ENCODE assay signal across 8 cellular contexts in the genomic region with DNA sequence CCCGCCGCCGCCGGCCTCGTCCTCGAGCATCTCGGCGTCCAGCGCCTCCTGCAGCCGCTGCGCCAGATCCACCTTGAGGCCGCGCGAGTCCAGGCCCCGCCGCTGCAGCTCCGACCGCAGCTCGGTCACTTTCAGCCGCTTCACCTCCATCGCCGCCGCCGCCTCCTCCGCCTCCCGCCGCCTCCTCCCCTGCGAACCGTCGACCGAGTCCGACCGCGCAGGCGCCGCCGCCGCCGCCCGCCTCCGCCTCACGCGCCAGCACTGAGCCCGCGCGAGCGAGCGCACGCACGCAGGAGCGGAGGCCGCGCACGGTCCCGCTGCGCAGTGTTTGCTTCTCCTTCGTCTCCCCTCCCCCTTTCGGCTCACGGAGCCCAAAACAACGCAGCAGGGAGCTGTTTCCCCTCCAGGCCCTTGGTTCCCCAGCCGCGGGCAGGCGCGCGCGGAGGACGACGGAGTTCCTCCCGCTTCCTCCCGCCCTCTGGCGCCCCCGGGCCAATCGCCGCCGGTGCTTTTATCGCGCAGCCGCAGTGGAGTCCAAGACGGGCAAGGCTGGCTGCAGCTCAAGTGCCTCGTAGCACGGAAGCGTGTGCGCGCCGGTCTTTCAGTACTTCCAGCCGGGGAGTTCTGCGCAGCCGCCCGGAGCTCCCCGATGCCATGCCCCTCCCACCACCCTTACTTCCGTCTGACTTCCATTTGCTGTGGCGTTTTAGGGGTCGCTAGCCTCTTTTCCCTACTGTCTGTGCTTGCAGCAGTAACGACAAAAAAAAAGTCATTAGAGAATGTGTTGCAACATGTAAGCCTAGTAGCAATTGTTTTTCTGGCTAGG. TPM values are rescaled to one million over a fixed set of nuclear protein-coding genes. Genes with fewer than 3 reads are reported as not detected.
DNase-seq lines count a peak whose midpoint lies in the region; ATAC-seq and TF ChIP-seq lines count a peak whose summit lies in the region.

HNRNPUL2 (minus strand) TSS at position 451 of the 826 bp plus-strand sequence; CDS start at position 150, 301 bp downstream.

- TF ChIP-seq CTCF in lower leg skin (IDR thresholded peaks at IDR 0.05): no peak

- TF ChIP-seq POLR2A in lower leg skin (IDR thresholded peaks at IDR 0.05): peak in 1 of 2 donors; percentile 89

- DNase-seq in CD1c-positive myeloid dendritic cell (ENCODE audit: extremely low spot score) (peak; percentile 100), NCI-H82 (lab: John Stamatoyannopoulos, UW) (peak; percentile 98), dermis microvascular lymphatic vessel endothelial cell (ENCODE audit: low read depth in 2 of 2) (peak; percentile 98 to 99), lower leg skin (ENCODE audit: low spot score in 2 of 2) (peak; percentile 97 to 100)
- peak; percentile 97 to 98 for DNase-seq in activated CD4-positive, alpha-beta T cell treated with anti-CD3 and anti-CD28 coated beads, Interleukin-2, amount 50 U/mL, for 48 hours
- peak; percentile 95 to 98 for DNase-seq in stimulated activated CD4-positive, alpha-beta T cell treated with anti-CD3 and anti-CD28 coated beads, Interleukin-4, amount 100 ng/mL, for 48 hours (ENCODE audit: low read depth in 2 of 2)

- ATAC-seq in GM19397 (IDR thresholded peaks at IDR 0.05; ENCODE audit: unreplicated experiment) (peak; percentile 75), HG03571 (IDR thresholded peaks at IDR 0.05; ENCODE audit: unreplicated experiment) (peak; percentile 63)

- intact Hi-C loops in lower leg skin (cut with DNase I; ENCODE audit: low total_unique reads): no loop called here

- 0 to 1% methylated on average over 64 to 68 of the region's 94 CpGs for WGBS in lower leg skin, 2 donors

- H3K4me3 ChIP-seq in lower leg skin (ENCODE audit: low read depth, poor library complexity, severe bottlenecking): peak within 1 kb of the TSS; percentile 88

RNA-seq across cellular contexts. Expression of gene HNRNPUL2, which starts in this region (rescaled TPM):
- total RNA-seq in dermis microvascular lymphatic vessel endothelial cell (7.6 and 11.0 TPM in 2 replicates), lower leg skin (10 to 100 TPM; 19.9 to 30.8 (median 24.3) TPM)

Comparison
In these comparisons a context has a peak if more than half of its experiments do, and no peak if none do; other contexts are left out.
1. Peak in every context shown above with its lines: DNase-seq, ATAC-seq and H3K4me3 ChIP-seq.